In genomic region chr5:151252762-151253603, GRCh38 we compare ENCODE assay signal across 1 cellular context.
TF ChIP-seq lines count a peak whose summit lies in the region.

Gene GM2A, plus strand, starts transcription at chr5:151253185. Its CDS starts 32 bp downstream, at chr5:151253217.

TF ChIP-seq in HepG2, 621 proteins besides CTCF, POLR2A, EP300 and RAD21 (continued from another document):
- TF ChIP-seq ZFP36L1 (CRISPR knock-in tag; IDR thresholded peaks at IDR 0.05), result no peak
- no peak for TF ChIP-seq ZBTB4 (CRISPR knock-in tag; IDR thresholded peaks at IDR 0.05; ENCODE audit: borderline replicate concordance)
- TF ChIP-seq ZNF652 (CRISPR knock-in tag; IDR thresholded peaks at IDR 0.05; ENCODE audit: borderline replicate concordance, low read depth), result no peak
- no peak for TF ChIP-seq ZNF577 (CRISPR knock-in tag; IDR thresholded peaks at IDR 0.05; ENCODE audit: borderline replicate concordance, low read depth)
- TF ChIP-seq PBX3 (CRISPR knock-in tag; IDR thresholded peaks at IDR 0.05; ENCODE audit: borderline replicate concordance), result no peak
- TF ChIP-seq ZNF142 (CRISPR knock-in tag; IDR thresholded peaks at IDR 0.05), result no peak
- no peak for TF ChIP-seq HMG20B (CRISPR knock-in tag; conservative IDR thresholded peaks at IDR 0.05)
